8 cellular contexts compared by ENCODE assay signal in the genomic region with DNA sequence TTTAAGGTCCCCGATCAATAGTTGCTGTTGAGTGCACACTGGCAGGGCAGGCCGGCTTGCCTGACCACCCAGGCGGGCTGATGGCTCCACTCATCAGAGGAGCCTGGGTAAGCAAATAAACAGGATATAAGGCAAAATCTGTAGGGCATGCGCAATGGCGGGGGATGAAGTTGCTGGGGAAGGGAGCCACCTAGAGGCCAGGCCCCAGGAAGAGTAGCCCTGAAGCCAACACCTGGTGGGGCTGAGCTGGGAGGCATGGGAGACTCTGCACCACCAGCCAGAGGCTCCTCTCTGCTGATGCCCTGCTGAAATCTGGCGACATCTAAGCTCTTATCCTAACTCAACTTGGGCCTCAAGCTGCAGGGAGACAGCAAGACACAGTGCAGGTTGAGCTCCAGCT.
DNase-seq lines count a peak whose midpoint lies in the region; ATAC-seq, FAIRE-seq and TF ChIP-seq lines count a peak whose summit lies in the region.
"Had no signal": no experiment of that assay in that cellular context is flagged by ENCODE, and none has a peak within 500 bp of the region (broad histone marks: within the 10 kb centered on the region; RNA-seq: fewer than 3 reads in every experiment).

No MANE protein-coding gene starts in this region.

- no peak overlapping the region for H3K4me3 ChIP-seq in pancreas

- DNase-seq in NCI-H526 treated with DMSO at 0.1 percent for 48 hours (lab: John Stamatoyannopoulos, UW) (peak; percentile 56), erythroblast (lab: John Stamatoyannopoulos, UW) (peak; percentile 8 to 21), pancreas (peak in 5 of 6 donors; percentile 50 to 82 (median 70)), GM10266 (ENCODE audit: extremely low spot score) (no peak), foreskin melanocyte (no peak)
- no peak for DNase-seq in central memory CD4-positive, alpha-beta T cell

- H3K27me3 ChIP-seq in pancreas, result no peaks in the 10 kb centered on the region

- no peaks in the 10 kb centered on the region for H3K9me3 ChIP-seq in pancreas

- TF ChIP-seq POLR2A in erythroblast (IDR thresholded peaks at IDR 0.05; ENCODE audit: low read length), result no peak

- TF ChIP-seq CTCF in GM12872 (IDR thresholded peaks at IDR 0.05; ENCODE audit: insufficient read depth, low read depth, low read length), result peak; percentile 44; the same call in 1 of the 3 replicates
- TF ChIP-seq CTCF in pancreas (IDR thresholded peaks at IDR 0.05), result peak; percentile 19 to 37 (median 26)
- TF ChIP-seq CTCF in GM10266 (IDR thresholded peaks at IDR 0.05; ENCODE audit: control insufficient read depth, insufficient read depth, low read depth, missing control alignments), result no peak

- H3K4me1 ChIP-seq in pancreas, result no peaks in the 10 kb centered on the region

- intact Hi-C loops in pancreas (cut with DNase I), result no loop called here

- H3K27ac ChIP-seq in pancreas, result no peak overlapping the region
- H3K27ac ChIP-seq: VCaP had no signal

- WGBS in pancreas, 2 donors, result 11 to 17% methylated on average over 6 of the region's 6 CpGs

- no peaks in the 10 kb centered on the region for H3K36me3 ChIP-seq in pancreas

- no peak for FAIRE-seq in pancreas (lab: Jason Lieb, UNC)

- peak; percentile 83 to 96 (median 92) for ATAC-seq in pancreas

Comparison
In these comparisons a context has a peak if more than half of its experiments do, and no peak if none do; other contexts are left out.
1. DNase-seq: peak in NCI-H526 treated with DMSO at 0.1 percent for 48 hours (single experiment), erythroblast (2 of 2) and pancreas (5 of 6); none in central memory CD4-positive, alpha-beta T cell (single experiment), GM10266 (single experiment) and foreskin melanocyte (single experiment).